15 cellular contexts compared by ENCODE assay signal in genomic region chr14:22686176-22686611, GRCh38. TPM values are rescaled to one million over a fixed set of nuclear protein-coding genes. Genes with fewer than 3 reads are reported as not detected.
"Had no signal": no experiment of that assay in that cellular context is flagged by ENCODE, and none has a peak within 500 bp of the region (broad histone marks: within the 10 kb centered on the region; RNA-seq: fewer than 3 reads in every experiment).

No MANE protein-coding gene starts in this region.

RNA-seq across cellular contexts. Expression of gene OR6J1, which starts 42.0 kb away (rescaled TPM):
- total RNA-seq: activated B cell treated with CpG ODN at 0.5 μM for 24 hours; activated CD4-positive, alpha-beta memory T cell treated with anti-CD3 and anti-CD28 coated beads, Interleukin-2, amount 10 ng/mL, durations not matched to agents 7 days and 5 days; activated CD8-positive, alpha-beta memory T cell treated with anti-CD3 and anti-CD28 coated beads, Interleukin-2, amount 10 ng/mL, durations not matched to agents 7 days and 5 days; activated T-helper 1 cell treated with anti-CD3 and anti-CD28 coated beads, Interleukin-12 subunit alpha, Interleukin-12 subunit beta, Interleukin-2, Interleukin-4 antibody, amounts not matched to agents 30 ng/mL and 10 ng/mL and 1 ng/mL, durations not matched to agents 14 hours and 24 hours and 36 hours; fibroblast of lung; heart right ventricle; left ventricle myocardium superior; mammary epithelial cell; natural killer cell treated with Interleukin-12 subunit alpha and Interleukin-12 subunit beta and Interleukin-15 and Interleukin-18, amount 100 ng/mL, for 72 hours; posterior vena cava; spleen; T-helper 1 cell treated with Interleukin-12 subunit alpha and Interleukin-12 subunit beta and Interleukin-4 antibody, amounts not matched to agents 30 ng/mL and 1 ng/mL, for 36 hours; thyroid gland; upper lobe of right lung had no signal
- polyA plus RNA-seq: fibroblast of lung, heart right ventricle, immature natural killer cell, mammary epithelial cell, spleen had no signal
